8 cellular contexts compared by ENCODE assay signal in the genomic region with DNA sequence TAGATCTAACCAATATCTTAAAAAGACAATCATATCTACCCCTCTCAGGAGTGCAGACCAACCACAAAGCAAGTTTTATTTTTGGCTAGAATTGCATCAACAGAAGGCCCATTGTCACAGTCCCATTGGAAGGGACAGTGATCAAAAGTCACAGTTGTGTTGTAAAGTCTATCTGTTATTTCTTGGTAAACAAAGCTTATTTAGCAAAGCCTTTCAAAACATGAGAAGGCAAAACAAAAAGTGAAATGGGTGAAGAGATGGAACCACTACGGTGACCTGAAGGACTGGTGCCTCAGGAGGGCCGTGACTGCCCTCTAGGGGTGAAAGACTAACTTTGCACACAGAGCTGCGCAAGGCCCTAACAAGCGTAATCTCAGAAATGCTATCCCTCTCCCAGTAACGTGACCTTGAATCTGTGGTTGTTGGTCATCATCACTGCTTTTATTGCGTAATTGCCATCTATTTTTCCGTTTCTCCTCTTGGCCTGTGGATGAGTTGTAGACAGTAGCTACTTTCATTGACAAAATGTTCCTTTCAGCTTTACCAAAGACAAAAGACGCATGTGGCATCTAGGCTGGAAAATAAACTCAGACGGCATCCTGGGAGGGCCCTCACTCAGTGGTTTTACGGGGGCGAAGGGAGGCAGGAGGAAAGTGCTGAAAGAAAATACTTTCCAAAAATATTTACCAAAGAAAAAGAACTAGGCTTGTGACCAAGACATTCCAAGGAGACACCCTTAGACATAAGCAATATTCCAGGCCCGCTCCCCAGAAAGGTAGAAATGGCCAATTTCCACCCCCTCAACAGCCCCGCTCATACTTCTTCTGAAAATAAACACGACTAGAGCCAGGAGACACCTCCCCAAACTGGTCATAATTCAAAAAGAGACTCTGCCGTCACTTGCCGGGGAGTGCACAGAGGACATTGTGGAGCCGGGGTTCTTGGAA.
DNase-seq lines count a peak whose midpoint lies in the region; ATAC-seq and TF ChIP-seq lines count a peak whose summit lies in the region.

No MANE protein-coding gene starts in this region.

- H3K4me1 Mint-ChIP-seq in type B pancreatic cell (ENCODE audit: unreplicated experiment) = peaks cover 7% of the 10 kb centered on the region

- no peak for TF ChIP-seq EP300 in Ishikawa (IDR thresholded peaks at IDR 0.05; ENCODE audit: borderline replicate concordance)

- in situ Hi-C loops in G401 (cut with HindIII; ENCODE audit: low sequenced_read_pairs) = no loop called here

- peak overlapping the region; percentile 54 for H3K27ac Mint-ChIP-seq in type B pancreatic cell

- peak; percentile 97 for ATAC-seq in GM21619 (IDR thresholded peaks at IDR 0.05; ENCODE audit: unreplicated experiment)

- peak; percentile 99 for TF ChIP-seq RAD21 in Ishikawa (IDR thresholded peaks at IDR 0.05; ENCODE audit: low read depth)

- DNase-seq in G401 (ENCODE audit: low spot score) = peak; percentile 66
- peak; percentile 60 for DNase-seq in SK-N-DZ (ENCODE audit: low spot score)
- peak; percentile 65 for DNase-seq in activated naive CD4-positive, alpha-beta T cell treated with anti-CD3 and anti-CD28 coated beads, Interleukin-2, amount 50 U/mL, for 16 hours
- peak; percentile 91 for DNase-seq in globus pallidus (ENCODE audit: low spot score)
- peak; percentile 97 for DNase-seq in pons (ENCODE audit: low spot score)
- no peak for DNase-seq in type B pancreatic cell (ENCODE audit: extremely low spot score, unreplicated experiment)

- H3K36me3 Mint-ChIP-seq in type B pancreatic cell = no peaks in the 10 kb centered on the region

- TF ChIP-seq CTCF in type B pancreatic cell (conservative IDR thresholded peaks at IDR 0.05) = peak; percentile 97

- no peaks in the 10 kb centered on the region for H3K27me3 Mint-ChIP-seq in type B pancreatic cell

- H3K9me3 Mint-ChIP-seq in type B pancreatic cell = no peaks in the 10 kb centered on the region

- no peak overlapping the region for H3K4me3 Mint-ChIP-seq in type B pancreatic cell

TF ChIP-seq in Ishikawa, 13 proteins besides CTCF, POLR2A, EP300 and RAD21:
- TF ChIP-seq CEBPB (IDR thresholded peaks at IDR 0.05) (peak; percentile 65), YY1 (IDR thresholded peaks at IDR 0.05; ENCODE audit: low read depth) (0 out of 2 replicates have a peak, but pooled peaks have one; percentile 7)
- TF ChIP-seq, protein P1, sequence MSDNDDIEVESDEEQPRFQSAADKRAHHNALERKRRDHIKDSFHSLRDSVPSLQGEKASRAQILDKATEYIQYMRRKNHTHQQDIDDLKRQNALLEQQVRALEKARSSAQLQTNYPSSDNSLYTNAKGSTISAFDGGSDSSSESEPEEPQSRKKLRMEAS (IDR thresholded peaks at IDR 0.05) = no peak
